12 cellular contexts compared by ENCODE assay signal in genomic region chr7:17305387-17306171, GRCh38. TPM values are rescaled to one million over a fixed set of nuclear protein-coding genes. Genes with fewer than 3 reads are reported as not detected.
DNase-seq lines count a peak whose midpoint lies in the region; ATAC-seq and TF ChIP-seq lines count a peak whose summit lies in the region.
"Had no signal": no experiment of that assay in that cellular context is flagged by ENCODE, and none has a peak within 500 bp of the region (broad histone marks: within the 10 kb centered on the region; RNA-seq: fewer than 3 reads in every experiment).

No MANE protein-coding gene starts in this region.

- H2BK120ac ChIP-seq in mesendoderm (ENCODE audit: low read depth, low read length): no peak overlapping the region

- H2BK5ac ChIP-seq in mesendoderm (ENCODE audit: low read length): no peak overlapping the region

- H3K23ac ChIP-seq in mesendoderm (ENCODE audit: low read length): no peak overlapping the region

- no peaks in the 10 kb centered on the region for H3K36me3 Mint-ChIP-seq in central memory CD8-positive, alpha-beta T cell (ENCODE audit: insufficient read depth)

- no peak overlapping the region for H4K5ac ChIP-seq in mesendoderm (ENCODE audit: low read length)

- no peak overlapping the region for H3K4ac ChIP-seq in mesendoderm (ENCODE audit: low read depth, low read length)

- peaks cover 96% of the 10 kb centered on the region for H3K79me2 ChIP-seq in HCT116 (ENCODE audit: insufficient read depth, low read length)
- H3K79me2 ChIP-seq in mesendoderm (ENCODE audit: control insufficient read depth, insufficient read depth, low read length): peaks cover 4% of the 10 kb centered on the region

- H3K27me3 Mint-ChIP-seq in central memory CD8-positive, alpha-beta T cell: peaks cover 11% of the 10 kb centered on the region

- DNase-seq in AG09309 (ENCODE audit: low read depth): no peak
- no peak for DNase-seq in HCT116 (ENCODE audit: low read depth, low spot score)
- no peak for DNase-seq in central memory CD8-positive, alpha-beta T cell (ENCODE audit: low spot score in 2 of 2)
- no peak for DNase-seq in mesendoderm
- DNase-seq in Ammon's horn (ENCODE audit: low spot score): no peak
- no peak for DNase-seq in NCI-H446 (lab: John Stamatoyannopoulos, UW)
- DNase-seq in glomerular visceral epithelial cell (ENCODE audit: extremely low spot score): no peak
- DNase-seq: activated CD8-positive, alpha-beta memory T cell treated with anti-CD3 and anti-CD28 coated beads, Interleukin-2, amount 50 U/mL, for 48 hours; effector CD8-positive, alpha-beta T cell; psoas muscle had no signal

- peak overlapping the region; percentile 86 for H4K8ac ChIP-seq in mesendoderm (ENCODE audit: low read depth, low read length)

- H3K18ac ChIP-seq in mesendoderm (ENCODE audit: low read length): no peak overlapping the region

- no peak overlapping the region for H2AK5ac ChIP-seq in mesendoderm (ENCODE audit: low read length)

- POLR2A ChIA-PET in HCT116 (lab: Charles Lee): no interaction called here

- H2AFZ ChIP-seq in HCT116 (ENCODE audit: low read depth, low read length, poor library complexity, severe bottlenecking): no peak overlapping the region

- no peaks in the 10 kb centered on the region for H3K79me1 ChIP-seq in mesendoderm (ENCODE audit: low read length)

- H3K4me3 ChIP-seq in AG09309 (ENCODE audit: control insufficient read depth, low read depth, low read length): peak overlapping the region; percentile 12
- H3K4me3 ChIP-seq in HCT116 (replicated peaks in 1 of 2; ENCODE audit: low read depth in 1 of 2, low read length in 2 of 2): no peak overlapping the region
- H3K4me3 ChIP-seq in mesendoderm (ENCODE audit: low read length): no peak overlapping the region
- H3K4me3 ChIP-seq: GM12878, psoas muscle had no signal

- intact Hi-C loops in HCT116 (cut with micrococcal nuclease): loop anchor here (10.0 kb wide), 1 partner anchor 1191 kb away; no protein-coding TSS in a partner anchor

- peak overlapping the region; percentile 71 for H3K4me2 ChIP-seq in HCT116 (ENCODE audit: low read length)
- no peak overlapping the region for H3K4me2 ChIP-seq in mesendoderm (ENCODE audit: low read length)

- no TSS peak for BruUV-seq in HCT116 (replicated peaks; lab: Mats Ljungman, UMichigan)

- no CpG with 5 or more reads among the region's 6 CpGs for WGBS in mesendoderm (ENCODE audit: extremely low coverage, insufficient coverage, low lambda C conversion rate)

- no peaks in the 10 kb centered on the region for H3K36me3 ChIP-seq in HCT116 (ENCODE audit: control insufficient read depth in 1 of 2, insufficient read depth in 2 of 2, low read length in 2 of 2)
- H3K36me3 ChIP-seq in mesendoderm (ENCODE audit: control insufficient read depth, insufficient read depth, low read length): no peaks in the 10 kb centered on the region

- H2BK15ac ChIP-seq in mesendoderm (replicated peaks; ENCODE audit: low read depth): no peak overlapping the region

- TF ChIP-seq RAD21 in HCT116 (IDR thresholded peaks at IDR 0.05; ENCODE audit: low read depth): no peak

- peak overlapping the region; percentile 43; the same call in 1 of the 2 replicates for H3K27ac ChIP-seq in HCT116 (ENCODE audit: low read depth, low read length)
- H3K27ac ChIP-seq in mesendoderm (ENCODE audit: low read depth, low read length): no peak overlapping the region
- H3K27ac ChIP-seq: psoas muscle had no signal

- TF ChIP-seq CTCF in AG09309 (IDR thresholded peaks at IDR 0.05; ENCODE audit: control insufficient read depth, insufficient read depth, low read depth, low read length, missing control alignments) (no peak), HCT116 (IDR thresholded peaks at IDR 0.05 in 2 of 3, conservative IDR thresholded peaks at IDR 0.05 in 1 of 3; ENCODE audit: borderline replicate concordance in 1 of 3, insufficient read depth in 1 of 3, low read depth in 2 of 3, low read length in 2 of 3) (no peak)

- H4K20me1 ChIP-seq in HCT116 (ENCODE audit: insufficient read depth): no peaks in the 10 kb centered on the region

- H3K9me3 Mint-ChIP-seq in central memory CD8-positive, alpha-beta T cell: no peaks in the 10 kb centered on the region

- H3K27me3 ChIP-seq in HCT116 (ENCODE audit: insufficient read depth, low read length) (no peaks in the 10 kb centered on the region), mesendoderm (ENCODE audit: insufficient read depth, low read length, poor library complexity) (no peaks in the 10 kb centered on the region)

- ATAC-seq in HCT116 (peak; percentile 23; the same call in 1 of the 2 replicates), GM18907 (IDR thresholded peaks at IDR 0.05; ENCODE audit: unreplicated experiment) (no peak)
- no peak for ATAC-seq in central memory CD8-positive, alpha-beta T cell (replicated peaks; ENCODE audit: extremely low read depth, poor library complexity, severe bottlenecking)
- ATAC-seq: psoas muscle had no signal

- no peaks in the 10 kb centered on the region for H3K9me3 ChIP-seq in HCT116 (ENCODE audit: control insufficient read depth in 1 of 2, insufficient read depth in 1 of 2, low read depth in 1 of 2, low read length in 2 of 2)
- H3K9me3 ChIP-seq: psoas muscle had no signal

- H3K4me1 ChIP-seq in HCT116 (ENCODE audit: control insufficient read depth in 1 of 2, insufficient read depth in 2 of 2, low read length in 2 of 2) (peaks cover 23 to 46% of the 10 kb centered on the region in 2 experiments), mesendoderm (ENCODE audit: control insufficient read depth, low read depth, low read length) (no peaks in the 10 kb centered on the region)
- H3K4me1 ChIP-seq: psoas muscle had no signal

- H3K9me2 ChIP-seq in HCT116 (ENCODE audit: insufficient read depth): no peaks in the 10 kb centered on the region

- H3K27ac Mint-ChIP-seq in central memory CD8-positive, alpha-beta T cell (ENCODE audit: low read depth): peak overlapping the region; percentile 83

- no peak for TF ChIP-seq POLR2A in HCT116 (IDR thresholded peaks at IDR 0.05; ENCODE audit: borderline replicate concordance, extremely low read depth, insufficient read depth, insufficient read length)

- H3K4me3 Mint-ChIP-seq in central memory CD8-positive, alpha-beta T cell: peak overlapping the region; percentile 62

- H3K9ac ChIP-seq in HCT116 (ENCODE audit: low read length) (no peak overlapping the region), mesendoderm (ENCODE audit: low read length) (no peak overlapping the region)

- CTCF ChIA-PET in HCT116 (lab: Charles Lee): no interaction called here

- peaks cover 26% of the 10 kb centered on the region for H3K4me1 Mint-ChIP-seq in central memory CD8-positive, alpha-beta T cell

- RAD21 ChIA-PET in HCT116 (lab: Charles Lee; ENCODE audit: low non-redundant PET in 1 of 2, low total read pairs in 2 of 2, uncharacterized antibody in 2 of 2, unreplicated experiment in 2 of 2): interaction anchor here in 1 of 2 experiments (0.5 kb wide), 1 partner anchor 345 kb away, joined by 3 read pairs; no protein-coding TSS in a partner anchor

- H3K56ac ChIP-seq in mesendoderm (ENCODE audit: low read length): no peak overlapping the region

TF ChIP-seq in HCT116, 20 proteins besides CTCF, POLR2A, EP300 and RAD21:
- TF ChIP-seq ELF1 (IDR thresholded peaks at IDR 0.05; ENCODE audit: borderline replicate concordance, low read depth) (no peak), TCF7L2 (IDR thresholded peaks at IDR 0.05; ENCODE audit: borderline replicate concordance, extremely low read depth, insufficient read depth, insufficient read length) (no peak), JUND (IDR thresholded peaks at IDR 0.05) (no peak), YY1 (IDR thresholded peaks at IDR 0.05; ENCODE audit: extremely low read depth, insufficient replicate concordance, low read depth, low read length) (no peak), REST (IDR thresholded peaks at IDR 0.05; ENCODE audit: low read depth) (no peak), EZH2phosphoT487 (IDR thresholded peaks at IDR 0.05; ENCODE audit: borderline replicate concordance) (no peak), FOSL1 (IDR thresholded peaks at IDR 0.05; ENCODE audit: low read depth) (no peak), SRF (IDR thresholded peaks at IDR 0.05; ENCODE audit: low read depth) (no peak)

RNA-seq across cellular contexts. Expression of gene AHR, which starts 7.1 kb away (rescaled TPM):
- 29.7 TPM for total RNA-seq in HCT116 (2021; ENCODE audit: unreplicated experiment)
- polyA plus RNA-seq in HCT116 (2012): 12.4 and 12.5 TPM in 2 replicates
- 2.1 TPM for polyA plus RNA-seq in mesendoderm (2013, experiment 1 of 2)
- polyA plus RNA-seq in mesendoderm (2013, experiment 2 of 2): 2.8 TPM
